ENCODE assay signal across 8 cellular contexts in the genomic region with DNA sequence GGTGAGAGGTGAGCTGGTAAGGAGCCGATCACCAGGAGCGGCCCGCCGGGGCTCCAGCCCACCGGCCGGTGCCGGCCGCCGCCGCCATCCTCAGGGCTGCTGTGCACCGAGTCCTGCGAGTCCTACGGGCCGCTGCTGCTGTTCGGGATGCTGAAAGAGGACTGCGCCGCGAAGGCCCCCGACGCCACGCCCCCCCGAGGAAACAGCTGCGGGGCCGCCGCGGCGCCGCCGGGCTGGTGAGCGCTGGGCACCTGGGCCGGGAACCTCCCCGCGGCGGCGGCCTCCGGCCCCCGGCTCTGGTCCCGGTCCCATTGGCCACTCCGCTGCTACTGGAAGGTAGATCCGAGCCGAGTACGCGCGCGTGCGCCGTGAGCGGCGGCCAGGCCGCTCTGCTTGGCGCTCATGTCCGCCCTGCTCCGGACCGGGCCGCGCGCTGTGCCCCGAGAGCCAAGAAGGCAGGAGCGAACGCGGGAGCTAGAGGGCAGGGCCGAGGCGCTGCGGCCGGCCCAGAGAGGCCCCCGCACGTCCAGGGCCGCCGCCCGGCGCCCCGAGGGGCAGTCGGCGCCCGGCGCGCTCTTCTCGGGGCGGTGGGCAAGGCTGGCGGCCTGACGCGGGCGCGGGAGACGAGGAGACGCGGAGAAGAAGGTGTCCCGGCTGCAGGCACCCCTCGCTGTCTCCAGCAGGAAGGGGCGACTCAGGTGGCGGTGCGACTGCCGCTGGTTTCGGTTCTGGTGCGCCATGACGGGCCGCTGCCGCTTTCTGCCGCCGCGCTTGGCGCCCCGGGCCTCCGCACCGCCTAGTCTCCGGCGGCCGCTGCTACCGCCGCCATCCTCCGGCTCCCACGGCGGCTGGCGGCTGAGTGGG.
DNase-seq lines count a peak whose midpoint lies in the region; ATAC-seq and TF ChIP-seq lines count a peak whose summit lies in the region.

No MANE protein-coding gene starts in this region.

- H3K4me1 ChIP-seq in gastroesophageal sphincter (peaks cover 0 to 31% (median 0%) of the 10 kb centered on the region in 3 donors), neuron (ENCODE audit: insufficient read depth, low read length) (peaks cover 3% of the 10 kb centered on the region), thyroid gland (no peaks in the 10 kb centered on the region)

- CTCF ChIA-PET in RWPE1 (lab: Yijun Ruan, JAX) = interaction anchor here (0.6 kb wide), 1 partner anchor 50 kb away, joined by 3 read pairs; no protein-coding TSS in a partner anchor

- H3K27ac ChIP-seq in RWPE1 = peak overlapping the region; percentile 89
- H3K27ac ChIP-seq in gastroesophageal sphincter = peak overlapping the region; percentile 85 to 98 (median 95)
- peak overlapping the region; percentile 90 to 95 (median 91) for H3K27ac ChIP-seq in thyroid gland

- H3K4me3 ChIP-seq in gastroesophageal sphincter (peak overlapping the region; percentile 43 to 88), neuron (ENCODE audit: low read length) (peak overlapping the region; percentile 92), thyroid gland (replicated peaks in 1 of 3) (peak overlapping the region; percentile 8 to 78 (median 59))

- H2AFZ ChIP-seq in neuron (ENCODE audit: low read depth, low read length) = peak overlapping the region; percentile 94

- TF ChIP-seq EP300 in gastroesophageal sphincter (IDR thresholded peaks at IDR 0.05) = no peak

- intact Hi-C loops in thyroid gland (cut with DNase I) = no loop called here

- H3K9me3 ChIP-seq in gastroesophageal sphincter (no peaks in the 10 kb centered on the region), neuron (ENCODE audit: low read length) (no peaks in the 10 kb centered on the region), thyroid gland (no peaks in the 10 kb centered on the region)

- TF ChIP-seq POLR2A in gastroesophageal sphincter (IDR thresholded peaks at IDR 0.05) (peak; percentile 45 to 50), thyroid gland (IDR thresholded peaks at IDR 0.05) (peak in 1 of 2 donors; percentile 59)

- no peaks in the 10 kb centered on the region for H3K36me3 ChIP-seq in gastroesophageal sphincter
- H3K36me3 ChIP-seq in neuron (ENCODE audit: insufficient read depth, low read length) = no peaks in the 10 kb centered on the region
- H3K36me3 ChIP-seq in thyroid gland = no peaks in the 10 kb centered on the region

- DNase-seq in COLO829 (ENCODE audit: low spot score) = peak; percentile 12
- peak; percentile 26 for DNase-seq in HS-27A (ENCODE audit: low read depth)
- DNase-seq in RWPE1 (ENCODE audit: low spot score) = peak; percentile 33
- peak; percentile 43 for DNase-seq in activated naive CD4-positive, alpha-beta T cell treated with anti-CD3 and anti-CD28 coated beads, Interleukin-2, amount 50 U/mL, for 16 hours
- peak; percentile 83 to 85 for DNase-seq in thyroid gland

- no CpG with 5 or more reads among the region's 114 CpGs for WGBS in gastroesophageal sphincter (ENCODE audit: low coverage in 1 of 2), 2 donors
- WGBS in thyroid gland, 2 donors = 0% methylated on average over 6 to 21 of the region's 114 CpGs

- no peaks in the 10 kb centered on the region for H3K27me3 ChIP-seq in gastroesophageal sphincter
- no peaks in the 10 kb centered on the region for H3K27me3 ChIP-seq in neuron (ENCODE audit: insufficient read depth, low read length)
- H3K27me3 ChIP-seq in thyroid gland = no peaks in the 10 kb centered on the region

- POLR2A ChIA-PET in RWPE1 (lab: Yijun Ruan, JAX; ENCODE audit: low non-redundant PET) = interaction anchor here (0.6 kb wide), 2 partner anchors 119 to 283 kb away, joined by 3 to 6 read pairs; no protein-coding TSS in a partner anchor

- TF ChIP-seq CTCF in RWPE1 (conservative IDR thresholded peaks at IDR 0.05; ENCODE audit: low read depth) = no peak
- peak in 1 of 4 experiments; percentile 32 for TF ChIP-seq CTCF in gastroesophageal sphincter (IDR thresholded peaks at IDR 0.05)
- TF ChIP-seq CTCF in thyroid gland (IDR thresholded peaks at IDR 0.05) = peak in 1 of 6 experiments; percentile 16

- ATAC-seq in GM19468 (IDR thresholded peaks at IDR 0.05; ENCODE audit: extremely low read depth, unreplicated experiment) (peak; percentile 23), gastroesophageal sphincter (peak; percentile 92)

Comparison
In these comparisons a context has a peak if more than half of its experiments do, and no peak if none do; other contexts are left out.
1. Peak in every context shown above with its lines: DNase-seq, ATAC-seq, H3K4me3 ChIP-seq and H3K27ac ChIP-seq.
2. DNase-seq: peak in every context shown above with its lines; median percentile 84 in thyroid gland; 43 in activated naive CD4-positive, alpha-beta T cell treated with anti-CD3 and anti-CD28 coated beads, Interleukin-2, amount 50 U/mL, for 16 hours; 33 in RWPE1; 26 in HS-27A; 12 in COLO829.